10 cellular contexts compared by ENCODE assay signal in genomic region chr11:115869780-115870431, GRCh38.
DNase-seq lines count a peak whose midpoint lies in the region; ATAC-seq, FAIRE-seq and TF ChIP-seq lines count a peak whose summit lies in the region.
"Had no signal": no experiment of that assay in that cellular context is flagged by ENCODE, and none has a peak within 500 bp of the region (broad histone marks: within the 10 kb centered on the region; RNA-seq: fewer than 3 reads in every experiment).

No MANE protein-coding gene starts in this region.

- no peak overlapping the region for H3K4me3 ChIP-seq in esophagus squamous epithelium

- H3K4me1 ChIP-seq in foreskin keratinocyte (no peaks in the 10 kb centered on the region), esophagus squamous epithelium (no peaks in the 10 kb centered on the region)

- H3K27ac ChIP-seq in foreskin keratinocyte: no peak overlapping the region
- no peak overlapping the region for H3K27ac ChIP-seq in esophagus squamous epithelium

- FAIRE-seq in urothelium cell line (lab: Jason Lieb, UNC): peak; percentile 85

- TF ChIP-seq CTCF in foreskin keratinocyte (conservative IDR thresholded peaks at IDR 0.05) (peak; percentile 71), esophagus squamous epithelium (IDR thresholded peaks at IDR 0.05) (peak in 3 of 6 experiments; percentile 24 to 56 (median 27))

- H3K36me3 ChIP-seq in esophagus squamous epithelium: no peaks in the 10 kb centered on the region

- ATAC-seq in GM19324 (IDR thresholded peaks at IDR 0.05; ENCODE audit: low FRiP score, unreplicated experiment): peak; percentile 54
- peak; percentile 90 for ATAC-seq in HG03175 (IDR thresholded peaks at IDR 0.05; ENCODE audit: unreplicated experiment)
- ATAC-seq in foreskin keratinocyte: peak; percentile 99

- WGBS in esophagus squamous epithelium, 2 donors: 44 to 46% methylated on average over 3 to 5 of the region's 5 CpGs

- H3K9me3 ChIP-seq in esophagus squamous epithelium: no peaks in the 10 kb centered on the region

- no peak for TF ChIP-seq POLR2A in esophagus squamous epithelium (IDR thresholded peaks at IDR 0.05)

- DNase-seq in DMS53 treated with DMSO at 0.1 percent for 48 hours (lab: John Stamatoyannopoulos, UW; ENCODE audit: unreplicated experiment): peak; percentile 78
- DNase-seq in NOMO-1 (lab: John Stamatoyannopoulos, UW; ENCODE audit: unreplicated experiment in 2 of 2): peak; percentile 53 to 62
- peak in 1 of 2 donors; percentile 40 for DNase-seq in foreskin keratinocyte
- peak; percentile 44 for DNase-seq in urothelium cell line (ENCODE audit: low spot score)
- DNase-seq in esophagus squamous epithelium (lab: John Stamatoyannopoulos, UW): no peak
- no peak for DNase-seq in GF-D8 (lab: John Stamatoyannopoulos, UW)
- DNase-seq: left cardiac atrium, T-cell had no signal

- intact Hi-C loops in esophagus squamous epithelium (cut with DNase I): no loop called here

- no peaks in the 10 kb centered on the region for H3K27me3 ChIP-seq in foreskin keratinocyte
- no peaks in the 10 kb centered on the region for H3K27me3 ChIP-seq in esophagus squamous epithelium

Comparison
In these comparisons a context has a peak if more than half of its experiments do, and no peak if none do; other contexts are left out.
1. DNase-seq: peak in DMS53 treated with DMSO at 0.1 percent for 48 hours (single experiment), NOMO-1 (2 of 2) and urothelium cell line (single experiment); none in esophagus squamous epithelium (single experiment) and GF-D8 (single experiment).
2. Peak in every context shown above with its lines, with median percentiles within 50 percentile points of each other: ATAC-seq.